In genomic region chr3:31999902-32000439, GRCh38 we compare ENCODE assay signal across 22 cellular contexts. TPM values are rescaled to one million over a fixed set of nuclear protein-coding genes. Genes with fewer than 3 reads are reported as not detected.
A peak's percentile ranks its signal among the peaks of the same experiment; 100 is the strongest.
DNase-seq lines count a peak whose midpoint lies in the region; ATAC-seq and TF ChIP-seq lines count a peak whose summit lies in the region.
"Had no signal": no experiment of that assay in that cellular context is flagged by ENCODE, and none has a peak within 500 bp of the region (broad histone marks: within the 10 kb centered on the region; RNA-seq: fewer than 3 reads in every experiment).

No MANE protein-coding gene starts in this region.

- no peaks in the 10 kb centered on the region for H4K20me1 ChIP-seq in PC-3 (ENCODE audit: low read length)

- H3K9me3 Mint-ChIP-seq in stimulated activated memory B cell treated with anti-CD40 and anti-IgM and Interleukin-4, amounts not matched to agents 10 μg/mL and 1 μg/mL and 100 μg/mL, for 72 hours: no peaks in the 10 kb centered on the region
- H3K9me3 Mint-ChIP-seq: central memory CD8-positive, alpha-beta T cell had no signal

- H3K9me3 ChIP-seq in PC-3 (ENCODE audit: low read length): no peaks in the 10 kb centered on the region
- H3K9me3 ChIP-seq in upper lobe of left lung: no peaks in the 10 kb centered on the region
- H3K9me3 ChIP-seq: BE2C, transverse colon had no signal

- H3K27ac ChIP-seq in PC-3 (ENCODE audit: low read length) (no peak overlapping the region), upper lobe of left lung (no peak overlapping the region)
- H3K27ac ChIP-seq: neural progenitor cell, SK-N-MC, transverse colon had no signal

- no peaks in the 10 kb centered on the region for H3F3A ChIP-seq in PC-3 (ENCODE audit: low read length, unreplicated experiment)

- BruUV-seq in PC-3 (replicated peaks; lab: Mats Ljungman, UMichigan): no TSS peak

- POLR2A ChIA-PET in PC-3 (lab: Charles Lee; ENCODE audit: unreplicated experiment): no interaction called here

- intact Hi-C loops in PC-3 (cut with micrococcal nuclease): no loop called here

- H3K79me2 ChIP-seq in PC-3 (ENCODE audit: low read length): no peaks in the 10 kb centered on the region

- no peaks in the 10 kb centered on the region for H3K4me1 ChIP-seq in PC-3 (ENCODE audit: insufficient read depth, low read length)
- no peaks in the 10 kb centered on the region for H3K4me1 ChIP-seq in upper lobe of left lung
- H3K4me1 ChIP-seq: BE2C, transverse colon had no signal

- CTCF ChIA-PET in PC-3 (lab: Charles Lee): no interaction called here

- peaks cover 68% of the 10 kb centered on the region for H3K4me1 Mint-ChIP-seq in stimulated activated memory B cell treated with anti-CD40 and anti-IgM and Interleukin-4, amounts not matched to agents 10 μg/mL and 1 μg/mL and 100 μg/mL, for 72 hours
- H3K4me1 Mint-ChIP-seq: central memory CD8-positive, alpha-beta T cell had no signal

- H3K9ac ChIP-seq in PC-3 (ENCODE audit: low read length): no peak overlapping the region
- H3K9ac ChIP-seq: neural progenitor cell had no signal

- H3K27me3 ChIP-seq in PC-3 (ENCODE audit: low read length) (no peaks in the 10 kb centered on the region), upper lobe of left lung (no peaks in the 10 kb centered on the region)
- H3K27me3 ChIP-seq: BE2C, neural progenitor cell, transverse colon had no signal

- TF ChIP-seq EP300 in upper lobe of left lung (IDR thresholded peaks at IDR 0.05): no peak

- peak; percentile 52 for ATAC-seq in GM18873 (IDR thresholded peaks at IDR 0.05; ENCODE audit: low FRiP score, unreplicated experiment)
- peak; percentile 66 for ATAC-seq in HG02885 (IDR thresholded peaks at IDR 0.05; ENCODE audit: poor library complexity, unreplicated experiment)
- ATAC-seq in PC-3: peak; percentile 62
- peak; percentile 94 for ATAC-seq in stimulated activated memory B cell treated with anti-CD40 and anti-IgM and Interleukin-4, amounts not matched to agents 10 μg/mL and 1 μg/mL and 100 μg/mL, for 72 hours
- ATAC-seq in upper lobe of left lung (ENCODE audit: low FRiP score in 2 of 2): no peak

- no peak for TF ChIP-seq POLR2A in upper lobe of left lung (IDR thresholded peaks at IDR 0.05)

- TF ChIP-seq CTCF in PC-3 (conservative IDR thresholded peaks at IDR 0.05; ENCODE audit: low read depth, low read length): no peak
- no peak for TF ChIP-seq CTCF in upper lobe of left lung (IDR thresholded peaks at IDR 0.05)

- no peaks in the 10 kb centered on the region for H3K9me2 ChIP-seq in PC-3 (replicated peaks; ENCODE audit: low read length)

- H3K4me3 ChIP-seq in PC-3 (ENCODE audit: low read length): no peak overlapping the region
- no peak overlapping the region for H3K4me3 ChIP-seq in upper lobe of left lung
- H3K4me3 ChIP-seq: neural progenitor cell, SK-N-MC, transverse colon had no signal

- 88 to 89% methylated on average over 8 of the region's 8 CpGs for WGBS in upper lobe of left lung, 2 donors

- H3K27me3 Mint-ChIP-seq in stimulated activated memory B cell treated with anti-CD40 and anti-IgM and Interleukin-4, amounts not matched to agents 10 μg/mL and 1 μg/mL and 100 μg/mL, for 72 hours: no peaks in the 10 kb centered on the region

- peak overlapping the region; percentile 17 for H3K4me3 Mint-ChIP-seq in stimulated activated memory B cell treated with anti-CD40 and anti-IgM and Interleukin-4, amounts not matched to agents 10 μg/mL and 1 μg/mL and 100 μg/mL, for 72 hours
- H3K4me3 Mint-ChIP-seq: central memory CD8-positive, alpha-beta T cell; neural progenitor cell had no signal

- DNase-seq in PC-3: no peak
- DNase-seq in DMS 273 (lab: John Stamatoyannopoulos, UW; ENCODE audit: unreplicated experiment): no peak
- DNase-seq in upper lobe of left lung: no peak
- DNase-seq in activated naive CD4-positive, alpha-beta T cell treated with anti-CD3 and anti-CD28 coated beads, Interleukin-2, amount 50 U/mL, for 16 hours: no peak
- DNase-seq: activated CD4-positive, alpha-beta T cell treated with anti-CD3 and anti-CD28 coated beads for 1 hour; activated gamma-delta T cell treated with Interleukin-2 at 50 U/mL for 16 hours; BE2C; effector CD4-positive, alpha-beta T cell; GF-D8; head of caudate nucleus; mesenchymal stem cell; NCI-H1092 treated with DMSO at 0.1 percent for 48 hours; NCI-H69; stimulated activated CD4-positive, alpha-beta T cell treated with anti-CD3 and anti-CD28 coated beads, Interleukin-12 subunit alpha, Interleukin-12 subunit beta, amount 100 ng/mL, for 4 hours; T1000; transverse colon had no signal

- H3K36me3 Mint-ChIP-seq in stimulated activated memory B cell treated with anti-CD40 and anti-IgM and Interleukin-4, amounts not matched to agents 10 μg/mL and 1 μg/mL and 100 μg/mL, for 72 hours: peaks cover 29% of the 10 kb centered on the region
- H3K36me3 Mint-ChIP-seq: neural progenitor cell had no signal

- no peak overlapping the region for H2AFZ ChIP-seq in PC-3 (ENCODE audit: low read length)
- H2AFZ ChIP-seq: neural progenitor cell had no signal

- H3K36me3 ChIP-seq in PC-3 (ENCODE audit: low read depth, low read length): no peaks in the 10 kb centered on the region
- H3K36me3 ChIP-seq in upper lobe of left lung: no peaks in the 10 kb centered on the region
- H3K36me3 ChIP-seq: BE2C, neural progenitor cell, transverse colon had no signal

- H3K4me2 ChIP-seq in PC-3 (ENCODE audit: low read length): no peak overlapping the region
- H3K4me2 ChIP-seq: neural progenitor cell had no signal

- H3K27ac Mint-ChIP-seq in stimulated activated memory B cell treated with anti-CD40 and anti-IgM and Interleukin-4, amounts not matched to agents 10 μg/mL and 1 μg/mL and 100 μg/mL, for 72 hours: peak overlapping the region; percentile 95
- H3K27ac Mint-ChIP-seq: neural progenitor cell had no signal

RNA-seq across cellular contexts. Expression of gene ZNF860, which starts 18.4 kb away (rescaled TPM):
- total RNA-seq in PC-3 (2014; rRNA removed) (7.9 and 10.5 TPM in 2 replicates), upper lobe of left lung (1 to 10 TPM in 5 of 6 donors, not detected in 1; 1.0 to 2.6 (median 1.2) TPM)

RNA-seq across cellular contexts. Expression of gene OSBPL10, which starts 18.9 kb away (rescaled TPM):
- total RNA-seq in PC-3 (2014; rRNA removed) (34.6 and 48.0 TPM in 2 replicates), upper lobe of left lung (10 to 100 TPM; 13.6 to 73.9 (median 24.4) TPM)

Comparison
In these comparisons a context has a peak if more than half of its experiments do, and no peak if none do; other contexts are left out.
1. ATAC-seq: peak in GM18873 (single experiment), HG02885 (single experiment), PC-3 (single experiment) and stimulated activated memory B cell treated with anti-CD40 and anti-IgM and Interleukin-4, amounts not matched to agents 10 μg/mL and 1 μg/mL and 100 μg/mL, for 72 hours (single experiment); none in upper lobe of left lung (0 of 2).